8 cellular contexts compared by ENCODE assay signal in the genomic region with DNA sequence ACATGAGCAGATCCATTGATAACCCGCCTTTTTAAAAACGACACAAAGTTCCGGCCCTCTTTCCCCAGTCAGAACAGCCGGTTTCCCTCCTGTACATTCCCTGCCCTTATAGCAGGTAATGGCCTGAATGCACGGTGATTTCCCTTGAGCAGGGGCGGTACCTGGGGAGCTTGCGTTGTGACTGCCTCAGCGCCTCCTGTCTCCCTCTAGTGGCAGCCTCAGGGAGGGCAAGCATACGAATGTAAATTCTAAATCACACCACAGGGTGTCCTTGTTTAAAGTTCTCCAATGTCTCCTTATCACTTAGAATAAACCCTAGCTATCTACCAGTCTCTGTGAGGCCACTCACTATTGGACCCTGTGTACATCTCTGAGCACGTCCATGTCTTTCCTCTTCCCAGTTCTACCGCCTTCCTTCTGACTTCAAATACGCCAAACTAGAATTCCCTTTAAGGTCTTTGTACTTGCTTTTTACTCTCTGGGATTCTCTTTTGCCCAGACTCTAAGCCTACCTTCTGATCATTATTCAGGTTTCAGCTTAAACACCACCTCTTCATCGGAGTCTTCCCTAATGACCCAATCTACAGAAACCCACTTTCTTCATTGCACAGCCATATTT. TPM values are rescaled to one million over a fixed set of nuclear protein-coding genes. Genes with fewer than 3 reads are reported as not detected.
DNase-seq lines count a peak whose midpoint lies in the region; ATAC-seq lines count a peak whose summit lies in the region.

No MANE protein-coding gene starts in this region.

- DNase-seq in DMS 273 treated with DMSO at 0.1 percent for 48 hours (lab: John Stamatoyannopoulos, UW) = peak; percentile 1
- DNase-seq in RPMI8226 = peak; percentile 70
- DNase-seq in activated T-helper 1 cell treated with Interleukin-2 at 50 U/mL for 16 hours (ENCODE audit: low read depth) = peak; percentile 25
- DNase-seq in left cardiac atrium = no peak
- peak; percentile 71 for DNase-seq in stimulated activated CD4-positive, alpha-beta T cell treated with anti-CD3 and anti-CD28 coated beads, Interleukin-4, amount 100 ng/mL, for 1 hour
- DNase-seq in occipital lobe (lab: John Stamatoyannopoulos, UW) = no peak

- intact Hi-C loops in left cardiac atrium (cut with DNase I) = no loop called here

- ATAC-seq in GM21390 (IDR thresholded peaks at IDR 0.05; ENCODE audit: unreplicated experiment) = peak; percentile 100
- ATAC-seq in HG03575 (IDR thresholded peaks at IDR 0.05; ENCODE audit: extremely low read depth, insufficient number of reproducible peaks, low FRiP score, unreplicated experiment) = peak; percentile 91
- ATAC-seq in left cardiac atrium = peak; percentile 8 to 36

RNA-seq across cellular contexts. Expression of a gene that starts 18.4 kb away (rescaled TPM):
- total RNA-seq in left cardiac atrium = 10 to 100 TPM; 30.3 to 45.4 TPM
- 146 TPM for total RNA-seq in occipital lobe

Comparison
In these comparisons a context has a peak if more than half of its experiments do, and no peak if none do; other contexts are left out.
1. DNase-seq: peak in DMS 273 treated with DMSO at 0.1 percent for 48 hours (single experiment), RPMI8226 (single experiment), activated T-helper 1 cell treated with Interleukin-2 at 50 U/mL for 16 hours (single experiment) and stimulated activated CD4-positive, alpha-beta T cell treated with anti-CD3 and anti-CD28 coated beads, Interleukin-4, amount 100 ng/mL, for 1 hour (single experiment); none in left cardiac atrium (single experiment) and occipital lobe (single experiment).
2. ATAC-seq: peak in every context shown above with its lines; median percentile 100 in GM21390; 91 in HG03575; 22 in left cardiac atrium.